Comparison of ENCODE assay signal across 8 cellular contexts in genomic region chr16:50067290-50067853, GRCh38. TPM values are rescaled to one million over a fixed set of nuclear protein-coding genes. Genes with fewer than 3 reads are reported as not detected.
A peak's percentile ranks its signal among the peaks of the same experiment; 100 is the strongest.
DNase-seq lines count a peak whose midpoint lies in the region; ATAC-seq and TF ChIP-seq lines count a peak whose summit lies in the region.

No MANE protein-coding gene starts in this region.

- no peak overlapping the region for H3K56ac ChIP-seq in IMR-90 (ENCODE audit: extremely low read depth, insufficient read depth, low read length)

- peaks cover 34 to 59% (median 51%) of the 10 kb centered on the region in 7 donors for H3K4me1 Mint-ChIP-seq in naive thymus-derived CD4-positive, alpha-beta T cell

- H4K20me1 ChIP-seq in IMR-90 (ENCODE audit: insufficient read depth, low read length) = peaks cover 30% of the 10 kb centered on the region

- no peak overlapping the region for H4K91ac ChIP-seq in IMR-90 (ENCODE audit: insufficient read depth, low read depth, low read length)

- H3K4me3 ChIP-seq in AG04450 (ENCODE audit: low read depth, low read length) (peak overlapping the region; percentile 38), GM08714 (ENCODE audit: low read length) (peak overlapping the region; percentile 89; the same call in 1 of the 2 replicates), IMR-90 (ENCODE audit: insufficient read depth, low read depth, low read length) (no peak overlapping the region), coronary artery (peak overlapping the region; percentile 95)
- H3K4me3 ChIP-seq in naive thymus-derived CD4-positive, alpha-beta T cell (ENCODE audit: low read length) = peak overlapping the region; percentile 91

- peaks cover 37 to 40% of the 10 kb centered on the region in 2 experiments for H3K79me1 ChIP-seq in IMR-90 (ENCODE audit: low read depth in 1 of 2, low read length in 2 of 2)

- no peak overlapping the region for H4K5ac ChIP-seq in IMR-90 (ENCODE audit: low read depth, low read length)

- peaks cover 0 to 1% (median 0%) of the 10 kb centered on the region in 11 donors for H3K9me3 Mint-ChIP-seq in naive thymus-derived CD4-positive, alpha-beta T cell

- BruUV-seq in IMR-90 (replicated peaks; lab: Mats Ljungman, UMichigan) = no TSS peak

- H3K4me2 ChIP-seq in IMR-90 (ENCODE audit: low read depth, low read length) = peak overlapping the region; percentile 83

- no peak overlapping the region for H2BK15ac ChIP-seq in IMR-90 (ENCODE audit: low read depth, low read length)

- intact Hi-C loops in IMR-90 (cut with micrococcal nuclease) = loop anchor here (1.0 to 5.0 kb wide), 4 partner anchors 85 to 290 kb away; partner anchors contain the start of gene TENT4B
- intact Hi-C loops in naive thymus-derived CD4-positive, alpha-beta T cell (cut with micrococcal nuclease) = loop anchor here (1.0 to 5.0 kb wide), 9 partner anchors 85 to 680 kb away; partner anchors contain the start of genes ADCY7 (in 2 of the 2), BRD7 (in 1 of the 2), SNX20 (in 1 of the 2) and ZNF423 (in 1 of the 2)

- no peak overlapping the region for H3K4ac ChIP-seq in IMR-90 (ENCODE audit: low read depth, low read length)

- 70% methylated on average over 2 of the region's 3 CpGs; no CpG with 5 or more reads in 1 of the 2 experiments for WGBS in IMR-90 (ENCODE audit: extremely low coverage in 2 of 2, insufficient read length in 1 of 2), 2 experiments

- H3K9me3 ChIP-seq in AG04450 (ENCODE audit: control insufficient read depth, insufficient read depth, low read length) (no peaks in the 10 kb centered on the region), IMR-90 (ENCODE audit: control insufficient read depth, insufficient read depth, low read length) (no peaks in the 10 kb centered on the region)
- H3K9me3 ChIP-seq in naive thymus-derived CD4-positive, alpha-beta T cell (ENCODE audit: control insufficient read depth in 2 of 3, low read length in 3 of 3) = no peaks in the 10 kb centered on the region

- ATAC-seq in IMR-90 (ENCODE audit: low read depth) = peak; percentile 19
- peak; percentile 34 for ATAC-seq in naive thymus-derived CD4-positive, alpha-beta T cell
- no peak for ATAC-seq in GM19023 (IDR thresholded peaks at IDR 0.05; ENCODE audit: unreplicated experiment)

- 0 out of 2 replicates have a peak overlapping the region, but pooled peaks have one; percentile 58 for H3K23ac ChIP-seq in IMR-90 (ENCODE audit: low read depth, low read length)

- H3K27ac Mint-ChIP-seq in naive thymus-derived CD4-positive, alpha-beta T cell = peak overlapping the region; percentile 30 to 96 (median 84)

- H3K27me3 ChIP-seq in AG04450 (ENCODE audit: control insufficient read depth, insufficient read depth, low read length) = no peaks in the 10 kb centered on the region
- H3K27me3 ChIP-seq in IMR-90 (ENCODE audit: control insufficient read depth, insufficient read depth, low read length) = no peaks in the 10 kb centered on the region
- no peaks in the 10 kb centered on the region for H3K27me3 ChIP-seq in naive thymus-derived CD4-positive, alpha-beta T cell (ENCODE audit: control insufficient read depth in 2 of 2, insufficient read depth in 2 of 2, low read length in 2 of 2)

- H3K27me3 Mint-ChIP-seq in naive thymus-derived CD4-positive, alpha-beta T cell = no peaks in the 10 kb centered on the region

- no peak overlapping the region for H2BK5ac ChIP-seq in IMR-90 (ENCODE audit: low read depth, low read length, poor library complexity, severe bottlenecking)

- H2AK9ac ChIP-seq in IMR-90 (replicated peaks; ENCODE audit: low read depth, low read length, poor library complexity) = no peak overlapping the region

- H3K36me3 Mint-ChIP-seq in naive thymus-derived CD4-positive, alpha-beta T cell = peaks cover 0 to 23% (median 17%) of the 10 kb centered on the region in 5 donors

- H3K27ac ChIP-seq in AG04450 (ENCODE audit: low read depth, low read length) = peak overlapping the region; percentile 78
- no peak overlapping the region for H3K27ac ChIP-seq in IMR-90 (ENCODE audit: insufficient read depth, low read length)
- no peak overlapping the region for H3K27ac ChIP-seq in coronary artery
- H3K27ac ChIP-seq in naive thymus-derived CD4-positive, alpha-beta T cell (ENCODE audit: low read depth, low read length) = no peak overlapping the region

- no peak for TF ChIP-seq POLR2A in IMR-90 (IDR thresholded peaks at IDR 0.05; ENCODE audit: low read depth, low read length)

- in situ Hi-C loops in IMR-90 (cut with MboI; ENCODE audit: low sequenced_read_pairs) = loop anchor here (5.0 kb wide), 1 partner anchor 140 kb away; no protein-coding TSS in a partner anchor

- H3K18ac ChIP-seq in IMR-90 (ENCODE audit: low read depth, low read length) = no peak overlapping the region

- CTCF ChIA-PET in AG04450 (lab: Charles Lee) (interaction anchor here (0.6 to 7.1 kb wide), 18 partner anchors 10 to 739 kb away, joined by 3 to 152 read pairs (median 8); partner anchors contain the start of gene CNEP1R1), IMR-90 (lab: Yijun Ruan, JAX) (interaction anchor here (0.5 to 3.6 kb wide), 8 partner anchors 15 to 297 kb away, joined by 3 to 25 read pairs (median 4); partner anchors contain the start of gene CNEP1R1)
- CTCF ChIA-PET in naive thymus-derived CD4-positive, alpha-beta T cell (lab: Charles Lee) = interaction anchor here (0.5 to 4.7 kb wide), 8 partner anchors 33 to 739 kb away, joined by 3 to 38 read pairs (median 4); no protein-coding TSS in a partner anchor

- H2BK20ac ChIP-seq in IMR-90 (ENCODE audit: low read depth, low read length) = no peak overlapping the region

- H4K8ac ChIP-seq in IMR-90 (ENCODE audit: low read depth in 2 of 2, low read length in 2 of 2) = peak overlapping the region in 1 of 2 experiments; percentile 4; a peak in 1 of 4 replicates

- no peak overlapping the region for H2AK5ac ChIP-seq in IMR-90 (ENCODE audit: low read depth, low read length)

- dilution Hi-C loops in IMR-90 (cut with HindIII; ENCODE audit: low sequenced_read_pairs, unreplicated experiment) = no loop called here

- H3K36me3 ChIP-seq in IMR-90 (ENCODE audit: control insufficient read depth, insufficient read depth, low read length) = peaks cover 7% of the 10 kb centered on the region
- peaks cover 0 to 28% (median 4%) of the 10 kb centered on the region in 3 experiments for H3K36me3 ChIP-seq in naive thymus-derived CD4-positive, alpha-beta T cell (ENCODE audit: control insufficient read depth in 2 of 3, insufficient read depth in 3 of 3, low read length in 3 of 3)

- no peak overlapping the region for H2BK120ac ChIP-seq in IMR-90 (ENCODE audit: low read depth, low read length)

- H3K9me1 ChIP-seq in IMR-90 (ENCODE audit: insufficient read depth, low read length) = peaks cover 3% of the 10 kb centered on the region

- H2AFZ ChIP-seq in IMR-90 (replicated peaks; ENCODE audit: low read length, poor library complexity) = peak overlapping the region; percentile 4

- POLR2A ChIA-PET in AG04450 (lab: Yijun Ruan, JAX) (interaction anchor here (1.0 kb wide), 1 partner anchor 143 kb away, joined by 3 read pairs; no protein-coding TSS in a partner anchor), IMR-90 (lab: Charles Lee; ENCODE audit: unreplicated experiment) (no interaction called here)
- POLR2A ChIA-PET in naive thymus-derived CD4-positive, alpha-beta T cell (lab: Charles Lee) = interaction anchor here (0.6 to 1.6 kb wide), 5 partner anchors 16 to 144 kb away, joined by 3 to 8 read pairs (median 4); no protein-coding TSS in a partner anchor

- peak; percentile 29 for DNase-seq in AG04450 (ENCODE audit: low read depth, low spot score)
- peak; percentile 74 for DNase-seq in IMR-90
- peak; percentile 18 for DNase-seq in SW480 (ENCODE audit: low spot score)
- DNase-seq in coronary artery (ENCODE audit: low spot score) = no peak
- peak in 7 of 9 donors; percentile 16 to 49 (median 31) for DNase-seq in naive thymus-derived CD4-positive, alpha-beta T cell
- DNase-seq in NK-92 (lab: John Stamatoyannopoulos, UW; ENCODE audit: unreplicated experiment) = no peak

- peak overlapping the region; percentile 80 to 97 (median 92) for H3K4me3 Mint-ChIP-seq in naive thymus-derived CD4-positive, alpha-beta T cell

- peak overlapping the region; percentile 47 for H3K9ac ChIP-seq in IMR-90 (ENCODE audit: low read depth, low read length)

- peak; percentile 67 for TF ChIP-seq RAD21 in IMR-90 (IDR thresholded peaks at IDR 0.05; ENCODE audit: low read length)

- TF ChIP-seq CTCF in AG04450 (IDR thresholded peaks at IDR 0.05; ENCODE audit: low read depth, low read length) = peak; percentile 65
- TF ChIP-seq CTCF in IMR-90 (conservative IDR thresholded peaks at IDR 0.05; ENCODE audit: low read depth, low read length) = peak; percentile 65
- TF ChIP-seq CTCF in coronary artery (IDR thresholded peaks at IDR 0.05) = no peak

- H3K14ac ChIP-seq in IMR-90 (replicated peaks; ENCODE audit: low read depth, low read length) = peak overlapping the region; percentile 3; the same call in 1 of the 2 replicates

- H3K4me1 ChIP-seq in IMR-90 (ENCODE audit: control insufficient read depth, insufficient read depth, low read length) = peaks cover 11% of the 10 kb centered on the region
- peaks cover 17 to 18% of the 10 kb centered on the region in 2 donors for H3K4me1 ChIP-seq in naive thymus-derived CD4-positive, alpha-beta T cell (ENCODE audit: control insufficient read depth in 2 of 2, insufficient read depth in 2 of 2, low read length in 2 of 2)

TF ChIP-seq in IMR-90, 13 proteins besides CTCF, POLR2A, EP300 and RAD21 (continues in another document):
- TF ChIP-seq NFE2L2 (IDR thresholded peaks at IDR 0.05; ENCODE audit: low read depth, low read length) (no peak), MAFK (IDR thresholded peaks at IDR 0.05; ENCODE audit: low read depth, low read length) (no peak), BHLHE40 (IDR thresholded peaks at IDR 0.05; ENCODE audit: low read depth, low read length) (no peak), RFX5 (IDR thresholded peaks at IDR 0.05; ENCODE audit: low read depth, low read length) (no peak), MXI1 (IDR thresholded peaks at IDR 0.05; ENCODE audit: borderline replicate concordance, low read depth, low read length) (no peak)

RNA-seq across cellular contexts. Expression of gene HEATR3, which starts 1.6 kb away (rescaled TPM):
- polyA plus RNA-seq in AG04450 (2011; rRNA removed) = 15.0 and 17.1 TPM in 2 replicates
- polyA minus RNA-seq in AG04450 (2011; rRNA and poly(A)+ RNA removed) = 14.2 and 15.0 TPM in 2 replicates
- 21.1 and 25.3 TPM in 2 replicates for total RNA-seq in IMR-90 (2012; rRNA removed)
- 7.9 and 9.4 TPM in 2 replicates for polyA plus RNA-seq in IMR-90 (2012; rRNA removed)
- 4.0 and 4.6 TPM in 2 replicates for polyA plus RNA-seq in IMR-90 (2012; cell fraction: cytosol; rRNA removed)
- polyA plus RNA-seq in IMR-90 (2012; cell fraction: nucleus; rRNA removed; ENCODE audit: low replicate concordance) = 13.3 and 18.1 TPM in 2 replicates
- total RNA-seq in naive thymus-derived CD4-positive, alpha-beta T cell = 10 to 100 TPM; 12.5 to 27.5 (median 23.5) TPM
- 10 to 100 TPM in 1 of 2 donors, 1 to 10 TPM in 1; 5.7 to 10.3 TPM for polyA plus RNA-seq in naive thymus-derived CD4-positive, alpha-beta T cell

RNA-seq across cellular contexts. Expression of gene CNEP1R1, which starts 42.3 kb away (rescaled TPM):
- polyA plus RNA-seq in AG04450 (2011; rRNA removed) (22.4 and 33.0 TPM in 2 replicates), IMR-90 (2012; rRNA removed) (12.7 and 16.1 TPM in 2 replicates)
- 13.9 and 27.3 TPM in 2 replicates for polyA minus RNA-seq in AG04450 (2011; rRNA and poly(A)+ RNA removed)
- total RNA-seq in IMR-90 (2012; rRNA removed) = 22.0 and 38.6 TPM in 2 replicates
- 3.1 and 6.5 TPM in 2 replicates for polyA plus RNA-seq in IMR-90 (2012; cell fraction: cytosol; rRNA removed)
- polyA plus RNA-seq in IMR-90 (2012; cell fraction: nucleus; rRNA removed; ENCODE audit: low replicate concordance) = 6.0 and 23.6 TPM in 2 replicates
- total RNA-seq in naive thymus-derived CD4-positive, alpha-beta T cell = 10 to 100 TPM; 26.8 to 41.0 (median 34.3) TPM
- polyA plus RNA-seq in naive thymus-derived CD4-positive, alpha-beta T cell = 10 to 100 TPM; 11.2 to 12.7 TPM

Comparison
In these comparisons a context has a peak if more than half of its experiments do, and no peak if none do; other contexts are left out.
1. DNase-seq: peak in AG04450 (single experiment), IMR-90 (single experiment), SW480 (single experiment) and naive thymus-derived CD4-positive, alpha-beta T cell (7 of 9); none in coronary artery (single experiment) and NK-92 (single experiment).